18 cellular contexts compared by ENCODE assay signal in genomic region chr17:73099504-73099903, GRCh38. TPM values are rescaled to one million over a fixed set of nuclear protein-coding genes. Genes with fewer than 3 reads are reported as not detected.
DNase-seq lines count a peak whose midpoint lies in the region; FAIRE-seq and TF ChIP-seq lines count a peak whose summit lies in the region.
"Had no signal": no experiment of that assay in that cellular context is flagged by ENCODE, and none has a peak within 500 bp of the region (broad histone marks: within the 10 kb centered on the region; RNA-seq: fewer than 3 reads in every experiment).

No MANE protein-coding gene starts in this region.

- peaks cover 7% of the 10 kb centered on the region for H3K27me3 ChIP-seq in transverse colon
- H3K27me3 ChIP-seq: colonic mucosa, tibial nerve had no signal

- TF ChIP-seq POLR2A in transverse colon (IDR thresholded peaks at IDR 0.05) = no peak

- H3K4me1 ChIP-seq in transverse colon = no peaks in the 10 kb centered on the region
- H3K4me1 ChIP-seq: colonic mucosa, tibial nerve had no signal

- intact Hi-C loops in transverse colon (cut with DNase I; ENCODE audit: low total_unique reads) = no loop called here

- 67% methylated on average over 10 of the region's 10 CpGs; no CpG with 5 or more reads in 1 of the 2 donors for WGBS in transverse colon (ENCODE audit: low coverage in 1 of 2), 2 donors

- no peak for FAIRE-seq in GM19239 (lab: Jason Lieb, UNC)
- FAIRE-seq: A204.1 had no signal

- H3K4me3 ChIP-seq in transverse colon = no peak overlapping the region
- H3K4me3 ChIP-seq: colonic mucosa, tibial nerve had no signal

- in situ Hi-C loops in transverse colon (cut with MboI; ENCODE audit: low pct_ligation_motif_present in 1 of 4, low pct_unique_long_range_greater_than_20kb in 1 of 4, low sequenced_read_pairs in 3 of 4) = no loop called here

- H3K27ac ChIP-seq in transverse colon = no peak overlapping the region
- H3K27ac ChIP-seq: C4-2B, colonic mucosa, tibial nerve had no signal

- H3K36me3 ChIP-seq in transverse colon = no peaks in the 10 kb centered on the region
- H3K36me3 ChIP-seq: colonic mucosa, tibial nerve had no signal

- peak; percentile 45 for DNase-seq in activated CD8-positive, alpha-beta memory T cell treated with anti-CD3 and anti-CD28 coated beads, Interleukin-2, amount 50 U/mL, for 48 hours
- DNase-seq in activated CD8-positive, alpha-beta memory T cell treated with anti-CD3 and anti-CD28 coated beads, Interleukin-2, amount 50 U/mL, for 4 hours = no peak
- DNase-seq in NCI-H345 treated with DMSO at 0.1 percent for 48 hours (lab: John Stamatoyannopoulos, UW; ENCODE audit: unreplicated experiment) (peak; percentile 24), cerebellum (ENCODE audit: low spot score) (peak; percentile 85), HK-2 (ENCODE audit: unreplicated experiment) (no peak), transverse colon (no peak), GM19239 (ENCODE audit: insufficient read length, low spot score) (no peak)
- DNase-seq in stimulated activated CD8-positive, alpha-beta memory T cell treated with anti-CD3 and anti-CD28 coated beads, Interleukin-4, amount 100 ng/mL, for 48 hours = no peak
- DNase-seq: activated B cell treated with CpG ODN at 0.5 μM for 24 hours, activated gamma-delta T cell, anterior cingulate cortex, colonic mucosa, DMS79, NCI-H187, NCI-H82 had no signal

- no peak for TF ChIP-seq CTCF in transverse colon (IDR thresholded peaks at IDR 0.05)

- no peaks in the 10 kb centered on the region for H3K9me3 ChIP-seq in transverse colon
- H3K9me3 ChIP-seq: colonic mucosa, tibial nerve had no signal

- no peak for TF ChIP-seq EP300 in transverse colon (IDR thresholded peaks at IDR 0.05; ENCODE audit: low read depth)

RNA-seq across cellular contexts. Expression of gene SLC39A11, which starts 7.0 kb away (rescaled TPM):
- total RNA-seq in cerebellum (8.0 TPM), transverse colon (10 to 100 TPM; 20.7 to 49.7 (median 33.3) TPM)

Comparison
In these comparisons a context has a peak if more than half of its experiments do, and no peak if none do; other contexts are left out.
1. DNase-seq: peak in activated CD8-positive, alpha-beta memory T cell treated with anti-CD3 and anti-CD28 coated beads, Interleukin-2, amount 50 U/mL, for 48 hours (single experiment), NCI-H345 treated with DMSO at 0.1 percent for 48 hours (single experiment) and cerebellum (single experiment); none in activated CD8-positive, alpha-beta memory T cell treated with anti-CD3 and anti-CD28 coated beads, Interleukin-2, amount 50 U/mL, for 4 hours (single experiment), stimulated activated CD8-positive, alpha-beta memory T cell treated with anti-CD3 and anti-CD28 coated beads, Interleukin-4, amount 100 ng/mL, for 48 hours (single experiment), HK-2 (single experiment), transverse colon (single experiment) and GM19239 (single experiment).